In genomic region chr1:206867261-206867660, GRCh38 we compare ENCODE assay signal across 1 cellular context.
TF ChIP-seq lines count a peak whose summit lies in the region.

No MANE protein-coding gene starts in this region.

TF ChIP-seq in IMR-90, 13 proteins besides CTCF, POLR2A, EP300 and RAD21:
- TF ChIP-seq SMC3 (IDR thresholded peaks at IDR 0.05; ENCODE audit: low read depth, low read length) = no peak
- no peak for TF ChIP-seq MXI1 (IDR thresholded peaks at IDR 0.05; ENCODE audit: borderline replicate concordance, low read depth, low read length)
- TF ChIP-seq MAFK (IDR thresholded peaks at IDR 0.05; ENCODE audit: low read depth, low read length) = no peak
- no peak for TF ChIP-seq RCOR1 (IDR thresholded peaks at IDR 0.05; ENCODE audit: insufficient replicate concordance, low read length)
- TF ChIP-seq RFX5 (IDR thresholded peaks at IDR 0.05; ENCODE audit: low read depth, low read length) = no peak
- no peak for TF ChIP-seq BHLHE40 (IDR thresholded peaks at IDR 0.05; ENCODE audit: low read depth, low read length)
- no peak for TF ChIP-seq CHD1 (IDR thresholded peaks at IDR 0.05; ENCODE audit: low read depth, low read length)
TF ChIP-seq in IMR-90: peak in this region for 0.
